Comparison of ENCODE assay signal across 8 cellular contexts in the genomic region with DNA sequence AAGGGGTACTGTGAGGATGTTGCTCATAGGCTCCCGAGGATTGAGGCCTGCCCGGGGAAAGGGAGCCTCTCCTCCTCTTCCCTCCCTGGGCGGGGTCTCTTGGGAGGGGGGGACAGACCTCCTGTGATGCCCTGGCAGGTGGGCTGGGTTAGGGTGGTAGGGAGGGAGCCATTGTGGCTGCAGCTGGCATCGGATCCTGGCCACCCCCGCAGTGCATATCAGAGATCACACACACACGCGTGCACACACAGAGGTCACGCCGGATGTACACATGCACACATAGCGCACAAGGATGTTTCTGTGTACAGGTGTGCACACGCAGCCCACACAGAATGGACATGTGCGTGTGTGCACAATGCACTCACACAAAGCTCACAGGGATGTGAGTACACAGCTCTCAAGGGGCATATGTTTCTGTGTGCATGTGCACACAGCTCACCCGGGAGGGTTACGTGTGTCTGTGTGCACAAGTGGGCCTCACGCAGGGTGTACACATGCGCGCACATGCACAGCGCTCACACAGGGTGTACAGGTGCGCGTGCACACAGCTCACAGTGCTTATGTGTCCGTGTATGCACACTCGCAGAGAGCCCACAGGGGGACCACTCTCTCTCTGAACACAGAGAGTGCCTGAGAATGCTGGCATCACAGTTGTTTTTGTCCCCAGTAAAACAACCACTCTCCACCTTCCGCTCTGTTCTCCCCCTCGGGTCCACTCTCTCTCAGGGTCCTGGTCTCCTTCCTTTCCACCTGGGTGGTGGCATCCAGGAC. TPM values are rescaled to one million over a fixed set of nuclear protein-coding genes. Genes with fewer than 3 reads are reported as not detected.
DNase-seq lines count a peak whose midpoint lies in the region; ATAC-seq and TF ChIP-seq lines count a peak whose summit lies in the region.

No MANE protein-coding gene starts in this region.

- no peaks in the 10 kb centered on the region for H3K9me3 Mint-ChIP-seq in Calu3 (ENCODE audit: low read depth, unreplicated experiment)

- no peaks in the 10 kb centered on the region for H3K9me2 ChIP-seq in neural cell (ENCODE audit: insufficient read depth, low read length)

- no peak overlapping the region for H3K4me2 ChIP-seq in neural cell (ENCODE audit: low read length)

- TF ChIP-seq CTCF in Calu3 (IDR thresholded peaks at IDR 0.05; ENCODE audit: unreplicated experiment): no peak
- no peak for TF ChIP-seq CTCF in breast epithelium (IDR thresholded peaks at IDR 0.05)
- no peak for TF ChIP-seq CTCF in neural cell (IDR thresholded peaks at IDR 0.05; ENCODE audit: poor library complexity, severe bottlenecking)
- no peak for TF ChIP-seq CTCF in foreskin keratinocyte (conservative IDR thresholded peaks at IDR 0.05)

- no peaks in the 10 kb centered on the region for H3K79me2 ChIP-seq in neural cell (replicated peaks; ENCODE audit: insufficient read depth, low read length)

- H3K27ac ChIP-seq in breast epithelium (no peak overlapping the region), neural cell (ENCODE audit: low read length) (peak overlapping the region; percentile 31), foreskin keratinocyte (no peak overlapping the region)

- TF ChIP-seq RAD21 in neural cell (conservative IDR thresholded peaks at IDR 0.05): no peak

- BruUV-seq in Calu3 (replicated peaks; lab: Mats Ljungman, UMichigan): no TSS peak

- no peak overlapping the region for H3K27ac Mint-ChIP-seq in Calu3 (ENCODE audit: unreplicated experiment)

- peaks cover 9% of the 10 kb centered on the region for H3K27me3 Mint-ChIP-seq in Calu3 (ENCODE audit: unreplicated experiment)

- H3K36me3 Mint-ChIP-seq in Calu3 (ENCODE audit: insufficient read depth, unreplicated experiment): peaks cover 48% of the 10 kb centered on the region

- peak overlapping the region; percentile 52 to 88 (median 61) for H3K4me3 ChIP-seq in breast epithelium
- peak overlapping the region; percentile 73 for H3K4me3 ChIP-seq in neural cell (ENCODE audit: low read length)

- DNase-seq in Calu3: no peak
- DNase-seq in breast epithelium (ENCODE audit: low spot score in 2 of 2): no peak
- no peak for DNase-seq in foreskin keratinocyte
- no peak for DNase-seq in mesenteric fat pad (ENCODE audit: low spot score)

- H3K9me3 ChIP-seq in breast epithelium (no peaks in the 10 kb centered on the region), neural cell (ENCODE audit: low read length) (no peaks in the 10 kb centered on the region)

- H2AFZ ChIP-seq in neural cell (ENCODE audit: low read depth, low read length): no peak overlapping the region

- CTCF ChIA-PET in Calu3 (lab: Charles Lee): interaction anchor here (0.5 to 37.0 kb wide), 44 partner anchors 7 to 632 kb away, joined by 3 to 1520 read pairs (median 4); a partner anchor contains a TSS

- H3K4me3 Mint-ChIP-seq in Calu3 (ENCODE audit: low read depth, unreplicated experiment): peak overlapping the region; percentile 81

- H3K4me1 Mint-ChIP-seq in Calu3 (ENCODE audit: low read depth, unreplicated experiment): peaks cover 39% of the 10 kb centered on the region

- no peak for TF ChIP-seq EP300 in neural cell (conservative IDR thresholded peaks at IDR 0.05; ENCODE audit: poor library complexity, severe bottlenecking)

- no peaks in the 10 kb centered on the region for H4K20me1 ChIP-seq in neural cell (ENCODE audit: insufficient read depth)

- no peaks in the 10 kb centered on the region for H3K27me3 ChIP-seq in breast epithelium
- H3K27me3 ChIP-seq in neural cell (ENCODE audit: insufficient read depth, low read depth, low read length): peaks cover 15% of the 10 kb centered on the region
- H3K27me3 ChIP-seq in foreskin keratinocyte: peaks cover 34% of the 10 kb centered on the region

- intact Hi-C loops in Calu3 (cut with micrococcal nuclease; ENCODE audit: unreplicated experiment) (loop anchor here (1.0 kb wide), 1 partner anchor 198 kb away; no protein-coding TSS in a partner anchor), breast epithelium (cut with DNase I; ENCODE audit: low total_unique reads) (no loop called here)

- H3K4me1 ChIP-seq in breast epithelium (peaks cover 0 to 7% of the 10 kb centered on the region in 2 donors), foreskin keratinocyte (no peaks in the 10 kb centered on the region)

- H3F3A ChIP-seq in neural cell (ENCODE audit: insufficient read depth, low read length, poor library complexity, severe bottlenecking): no peaks in the 10 kb centered on the region

- TF ChIP-seq POLR2A in breast epithelium (IDR thresholded peaks at IDR 0.05): no peak

- H3K9ac ChIP-seq in neural cell (ENCODE audit: low read length): peak overlapping the region; percentile 75

- H3K36me3 ChIP-seq in breast epithelium: no peaks in the 10 kb centered on the region
- no peaks in the 10 kb centered on the region for H3K36me3 ChIP-seq in neural cell (ENCODE audit: insufficient read depth, low read length)

- ATAC-seq in HG03378 (IDR thresholded peaks at IDR 0.05; ENCODE audit: unreplicated experiment): peak; percentile 20
- no peak for ATAC-seq in HG03469 (IDR thresholded peaks at IDR 0.05; ENCODE audit: unreplicated experiment)
- no peak for ATAC-seq in foreskin keratinocyte
- ATAC-seq in GM19351 (IDR thresholded peaks at IDR 0.05; ENCODE audit: unreplicated experiment): no peak

TF ChIP-seq in neural cell, 6 proteins besides CTCF, POLR2A, EP300 and RAD21:
- TF ChIP-seq SMC3 (conservative IDR thresholded peaks at IDR 0.05; ENCODE audit: poor library complexity): no peak
- TF ChIP-seq, protein P1, sequence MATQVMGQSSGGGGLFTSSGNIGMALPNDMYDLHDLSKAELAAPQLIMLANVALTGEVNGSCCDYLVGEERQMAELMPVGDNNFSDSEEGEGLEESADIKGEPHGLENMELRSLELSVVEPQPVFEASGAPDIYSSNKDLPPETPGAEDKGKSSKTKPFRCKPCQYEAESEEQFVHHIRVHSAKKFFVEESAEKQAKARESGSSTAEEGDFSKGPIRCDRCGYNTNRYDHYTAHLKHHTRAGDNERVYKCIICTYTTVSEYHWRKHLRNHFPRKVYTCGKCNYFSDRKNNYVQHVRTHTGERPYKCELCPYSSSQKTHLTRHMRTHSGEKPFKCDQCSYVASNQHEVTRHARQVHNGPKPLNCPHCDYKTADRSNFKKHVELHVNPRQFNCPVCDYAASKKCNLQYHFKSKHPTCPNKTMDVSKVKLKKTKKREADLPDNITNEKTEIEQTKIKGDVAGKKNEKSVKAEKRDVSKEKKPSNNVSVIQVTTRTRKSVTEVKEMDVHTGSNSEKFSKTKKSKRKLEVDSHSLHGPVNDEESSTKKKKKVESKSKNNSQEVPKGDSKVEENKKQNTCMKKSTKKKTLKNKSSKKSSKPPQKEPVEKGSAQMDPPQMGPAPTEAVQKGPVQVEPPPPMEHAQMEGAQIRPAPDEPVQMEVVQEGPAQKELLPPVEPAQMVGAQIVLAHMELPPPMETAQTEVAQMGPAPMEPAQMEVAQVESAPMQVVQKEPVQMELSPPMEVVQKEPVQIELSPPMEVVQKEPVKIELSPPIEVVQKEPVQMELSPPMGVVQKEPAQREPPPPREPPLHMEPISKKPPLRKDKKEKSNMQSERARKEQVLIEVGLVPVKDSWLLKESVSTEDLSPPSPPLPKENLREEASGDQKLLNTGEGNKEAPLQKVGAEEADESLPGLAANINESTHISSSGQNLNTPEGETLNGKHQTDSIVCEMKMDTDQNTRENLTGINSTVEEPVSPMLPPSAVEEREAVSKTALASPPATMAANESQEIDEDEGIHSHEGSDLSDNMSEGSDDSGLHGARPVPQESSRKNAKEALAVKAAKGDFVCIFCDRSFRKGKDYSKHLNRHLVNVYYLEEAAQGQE (IDR thresholded peaks at IDR 0.05; ENCODE audit: borderline replicate concordance): peak; percentile 18

RNA-seq across cellular contexts. Expression of a gene that starts 2.4 kb away (rescaled TPM):
- total RNA-seq in Calu3 (2022): 0.44 and 0.71 TPM in 2 replicates
- not detected for total RNA-seq in breast epithelium
- polyA plus RNA-seq in neural cell: not detected in 2 replicates
- 0.73 TPM in 1 of 2 replicates, not detected in the other for polyA minus RNA-seq in neural cell
- total RNA-seq in foreskin keratinocyte: not detected in 2 replicates
- not detected in 2 replicates for polyA plus RNA-seq in foreskin keratinocyte
- 0.77 TPM for total RNA-seq in mesenteric fat pad

RNA-seq across cellular contexts. Expression of a gene that starts 53.1 kb away (rescaled TPM):
- total RNA-seq in Calu3 (2022) (150 and 170 TPM in 2 replicates), breast epithelium (10 to 100 TPM; 14.2 to 31.2 (median 25.2) TPM), foreskin keratinocyte (26.4 and 28.4 TPM in 2 replicates), mesenteric fat pad (70.3 TPM)
- polyA plus RNA-seq in neural cell (4.7 and 6.6 TPM in 2 replicates), foreskin keratinocyte (21.6 and 22.4 TPM in 2 replicates)
- 9.7 and 11.2 TPM in 2 replicates for polyA minus RNA-seq in neural cell

RNA-seq across cellular contexts. Expression of a gene that starts 55.6 kb away (rescaled TPM):
- total RNA-seq in Calu3 (2022): 1,389 and 1,672 TPM in 2 replicates
- total RNA-seq in breast epithelium: 1 to 10 TPM; 2.0 to 6.4 (median 2.5) TPM
- 5.3 and 7.8 TPM in 2 replicates for polyA plus RNA-seq in neural cell
- 4.6 and 8.1 TPM in 2 replicates for polyA minus RNA-seq in neural cell
- 111 and 148 TPM in 2 replicates for total RNA-seq in foreskin keratinocyte
- polyA plus RNA-seq in foreskin keratinocyte: 81.1 and 112 TPM in 2 replicates
- 0.48 TPM for total RNA-seq in mesenteric fat pad

Comparison
In these comparisons a context has a peak if more than half of its experiments do, and no peak if none do; other contexts are left out.
1. RNA of a gene that starts 55.6 kb away (total RNA-seq): 1,389 to 1,672 TPM in Calu3 and 111 to 148 TPM in foreskin keratinocyte; 2.0 to 6.4 TPM in breast epithelium and 0.48 TPM in mesenteric fat pad (single experiment); every median in the first group is over 10 times any median in the second.